8 cellular contexts compared by ENCODE assay signal in the genomic region with DNA sequence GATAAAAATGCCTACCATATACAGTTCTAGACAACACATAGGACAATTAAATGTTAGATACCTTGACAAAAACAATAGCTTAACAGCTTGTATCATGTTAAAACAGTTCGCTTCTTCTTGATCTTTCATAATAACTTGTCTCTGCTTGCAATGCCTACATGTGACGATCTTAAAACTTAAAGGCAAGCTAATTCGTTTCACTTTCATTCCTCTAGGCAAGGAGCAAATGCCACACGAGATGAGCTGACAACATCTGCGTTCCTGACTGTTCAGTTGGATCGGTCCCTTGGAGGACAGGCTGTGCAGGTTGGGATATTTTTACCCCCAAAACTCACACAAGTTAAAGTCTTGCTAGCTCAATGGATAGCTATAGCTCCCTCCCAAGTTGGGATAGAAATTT. TPM values are rescaled to one million over a fixed set of nuclear protein-coding genes. Genes with fewer than 3 reads are reported as not detected.
A peak's percentile ranks its signal among the peaks of the same experiment; 100 is the strongest.
DNase-seq lines count a peak whose midpoint lies in the region; ATAC-seq and TF ChIP-seq lines count a peak whose summit lies in the region.

No MANE protein-coding gene starts in this region.

- no peak overlapping the region for H2BK20ac ChIP-seq in H9 (ENCODE audit: low read depth, low read length, poor library complexity, severe bottlenecking)

- H2BK12ac ChIP-seq in H9 (ENCODE audit: insufficient read length, low read depth, low read length): no peak overlapping the region

- no peak overlapping the region for H2AK5ac ChIP-seq in H9 (ENCODE audit: insufficient read length, low read length)

- DNase-seq in NAMALWA (ENCODE audit: low spot score) (peak; percentile 52), left lobe of liver (ENCODE audit: low spot score) (no peak), ureter (ENCODE audit: low spot score) (no peak), H9 (no peak), nephron progenitor cell (no peak), NCI-H1436 treated with DMSO at 0.1 percent for 48 hours (lab: John Stamatoyannopoulos, UW) (no peak)

- no peak overlapping the region for H3K9ac ChIP-seq in H9 (ENCODE audit: extremely low read depth, insufficient read length, low read length)

- no CpG with 5 or more reads among the region's 6 CpGs for WGBS in H9 (ENCODE audit: extremely low coverage, insufficient read length, low lambda C conversion rate)

- H4K91ac ChIP-seq in H9 (ENCODE audit: insufficient read length, low read depth, low read length): no peak overlapping the region

- H3K9me3 Mint-ChIP-seq in H9: no peaks in the 10 kb centered on the region
- H3K9me3 Mint-ChIP-seq in nephron progenitor cell: no peaks in the 10 kb centered on the region

- TF ChIP-seq CTCF in H9 (conservative IDR thresholded peaks at IDR 0.05): no peak
- TF ChIP-seq CTCF in nephron progenitor cell (IDR thresholded peaks at IDR 0.05): no peak

- no peak overlapping the region for H2AFZ ChIP-seq in H9 (ENCODE audit: low read length)

- H3K9me3 ChIP-seq in H9 (ENCODE audit: control insufficient read depth, low read depth, low read length): no peaks in the 10 kb centered on the region

- H3K23ac ChIP-seq in H9 (ENCODE audit: insufficient read length, low read depth, low read length): no peak overlapping the region

- no peak overlapping the region for H4K5ac ChIP-seq in H9 (ENCODE audit: insufficient read length, low read depth, low read length)

- no peak overlapping the region for H4K8ac ChIP-seq in H9 (replicated peaks; ENCODE audit: insufficient read length, low read depth, low read length)

- no peak overlapping the region for H3K4ac ChIP-seq in H9 (ENCODE audit: low read depth, low read length)

- ATAC-seq in GM18499 (IDR thresholded peaks at IDR 0.05; ENCODE audit: insufficient read depth, unreplicated experiment): peak; percentile 67
- ATAC-seq in GM21723 (IDR thresholded peaks at IDR 0.05; ENCODE audit: unreplicated experiment): peak; percentile 77
- peak; percentile 83 for ATAC-seq in left lobe of liver

- H3K4me3 Mint-ChIP-seq in H9 (no peak overlapping the region), nephron progenitor cell (no peak overlapping the region)

- no peaks in the 10 kb centered on the region for H3K79me1 ChIP-seq in H9 (ENCODE audit: insufficient read depth, low read depth, low read length, poor library complexity, severe bottlenecking)

- no peak overlapping the region for H3T11ph ChIP-seq in H9 (ENCODE audit: low read length)

- H2BK15ac ChIP-seq in H9 (ENCODE audit: low read depth, low read length): no peak overlapping the region

- H3K36me3 Mint-ChIP-seq in H9 (ENCODE audit: insufficient read depth in 1 of 3, low read depth in 3 of 3): no peaks in the 10 kb centered on the region
- H3K36me3 Mint-ChIP-seq in nephron progenitor cell (ENCODE audit: low read depth): no peaks in the 10 kb centered on the region

- no peak overlapping the region for H2BK5ac ChIP-seq in H9 (ENCODE audit: insufficient read length, low read length)

- no peaks in the 10 kb centered on the region for H3K79me2 ChIP-seq in H9 (ENCODE audit: insufficient read depth, low read length)

- H3K4me2 ChIP-seq in H9 (ENCODE audit: insufficient read depth, insufficient read length, low read length): no peak overlapping the region

- no peak overlapping the region for H3K27ac ChIP-seq in H9 (ENCODE audit: insufficient read length, low read depth, low read length)

- H2BK120ac ChIP-seq in H9 (ENCODE audit: low read depth, low read length, poor library complexity, severe bottlenecking): no peak overlapping the region

- no peak overlapping the region for H3K18ac ChIP-seq in H9 (ENCODE audit: insufficient read length, low read depth, low read length)

- no peaks in the 10 kb centered on the region; the same call in 1 of the 2 replicates for H3K27me3 ChIP-seq in H9 (ENCODE audit: insufficient read depth, low read length)

- no peaks in the 10 kb centered on the region for H3K27me3 Mint-ChIP-seq in H9 (ENCODE audit: low read depth)
- H3K27me3 Mint-ChIP-seq in nephron progenitor cell (ENCODE audit: low read depth, poor library complexity): no peaks in the 10 kb centered on the region

- 0 out of 4 replicates have a peak, but pooled peaks cover 0 to 2% of the 10 kb centered on the region in 2 experiments for H3K4me1 Mint-ChIP-seq in H9
- H3K4me1 Mint-ChIP-seq in nephron progenitor cell: peaks cover 5% of the 10 kb centered on the region

- no peaks in the 10 kb centered on the region for H3K4me1 ChIP-seq in H9 (ENCODE audit: insufficient read depth, low read length)

- H3K27ac Mint-ChIP-seq in H9 (no peak overlapping the region), nephron progenitor cell (no peak overlapping the region)

- H3K56ac ChIP-seq in H9 (ENCODE audit: insufficient read length, low read depth, low read length): no peak overlapping the region

- no peaks in the 10 kb centered on the region for H4K20me1 ChIP-seq in H9 (ENCODE audit: control insufficient read depth, insufficient read depth, insufficient read length)

- H3K14ac ChIP-seq in H9 (ENCODE audit: insufficient read depth, low read length): no peak overlapping the region

- H3K23me2 ChIP-seq in H9 (ENCODE audit: insufficient read length, low read depth, low read length, poor library complexity, severe bottlenecking): no peaks in the 10 kb centered on the region

RNA-seq across cellular contexts. Expression of a gene that starts 51.6 kb away (rescaled TPM):
- 5.8 TPM for total RNA-seq in left lobe of liver
- total RNA-seq in ureter: 22.6 TPM
- 36.3 and 39.4 TPM in 2 replicates for total RNA-seq in H9 (2021)
